Comparison of ENCODE assay signal across 1 cellular context in genomic region chr7:130732980-130733865, GRCh38.
TF ChIP-seq lines count a peak whose summit lies in the region.

No MANE protein-coding gene starts in this region.

TF ChIP-seq in IMR-90, 13 proteins besides CTCF, POLR2A, EP300 and RAD21 (continued from another document):
- TF ChIP-seq RFX5 (IDR thresholded peaks at IDR 0.05; ENCODE audit: low read depth, low read length) = no peak
- no peak for TF ChIP-seq NFE2L2 (IDR thresholded peaks at IDR 0.05; ENCODE audit: low read depth, low read length)
- no peak for TF ChIP-seq MXI1 (IDR thresholded peaks at IDR 0.05; ENCODE audit: borderline replicate concordance, low read depth, low read length)
- no peak for TF ChIP-seq BHLHE40 (IDR thresholded peaks at IDR 0.05; ENCODE audit: low read depth, low read length)
- TF ChIP-seq CEBPB (IDR thresholded peaks at IDR 0.05; ENCODE audit: low read depth, low read length) = no peak
- TF ChIP-seq FOS (IDR thresholded peaks at IDR 0.05; ENCODE audit: low read depth, low read length) = no peak
- TF ChIP-seq MAFK (IDR thresholded peaks at IDR 0.05; ENCODE audit: low read depth, low read length) = no peak
- no peak for TF ChIP-seq ELK1 (IDR thresholded peaks at IDR 0.05; ENCODE audit: borderline replicate concordance, low read depth, low read length)
